Comparison of ENCODE assay signal across 8 cellular contexts in the genomic region with DNA sequence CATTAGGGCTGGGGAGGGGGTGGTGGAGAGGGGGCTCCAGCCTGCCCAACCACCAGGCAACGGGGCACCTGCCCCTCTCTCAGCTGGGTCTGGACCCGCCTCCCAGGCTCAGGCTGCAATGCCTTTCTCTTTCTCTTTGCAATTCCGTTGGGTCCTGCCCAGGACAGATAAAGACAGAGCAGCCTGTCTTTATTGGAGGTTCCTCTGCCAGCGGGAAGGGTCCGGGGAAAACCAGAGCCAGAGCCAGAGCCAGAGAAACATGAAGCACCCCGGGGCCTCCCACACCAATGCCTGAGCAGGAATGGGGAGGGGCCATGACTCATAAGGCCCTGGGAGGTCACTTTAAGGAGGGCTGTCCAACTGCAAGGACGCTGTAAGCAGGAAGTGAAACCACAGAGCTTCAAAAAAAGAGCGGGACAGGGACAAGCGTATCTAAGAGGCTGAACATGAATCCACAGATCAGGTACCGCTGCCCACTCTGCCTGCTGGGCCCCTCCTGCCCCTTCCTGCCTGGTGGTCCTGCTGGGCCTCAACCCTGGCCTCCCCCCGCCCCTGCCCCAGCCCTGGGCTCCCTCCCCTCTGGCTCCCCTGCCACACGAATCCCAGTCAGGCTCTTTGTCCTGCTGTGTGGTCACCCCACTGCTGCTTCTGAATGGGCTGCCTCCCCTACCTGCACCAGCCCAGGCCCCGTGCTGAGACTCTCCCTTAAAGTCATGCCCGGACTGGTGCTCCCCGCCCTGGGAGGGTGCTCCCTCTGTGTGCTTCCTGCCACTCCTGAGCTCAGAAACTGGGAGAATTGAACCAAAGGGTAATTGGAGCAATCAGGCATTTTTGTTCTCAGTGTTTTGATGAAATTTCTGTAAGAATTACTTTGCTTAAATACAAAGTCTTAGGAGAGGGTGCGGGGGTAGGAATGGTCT. TPM values are rescaled to one million over a fixed set of nuclear protein-coding genes. Genes with fewer than 3 reads are reported as not detected.
DNase-seq lines count a peak whose midpoint lies in the region; ATAC-seq and TF ChIP-seq lines count a peak whose summit lies in the region.

A gene (plus strand): TSS at position 340 of the 920 bp plus-strand sequence. CDS start 107 bp downstream, at position 447.

- H3K9me3 ChIP-seq in mononuclear cell (ENCODE audit: low read depth, low read length): no peaks in the 10 kb centered on the region

- H3K27me3 Mint-ChIP-seq in HFFc6 (ENCODE audit: insufficient read depth) (peaks cover 3% of the 10 kb centered on the region; the same call in 1 of the 2 replicates), endothelial cell (ENCODE audit: unreplicated experiment) (no peaks in the 10 kb centered on the region)
- H3K27me3 Mint-ChIP-seq in activated CD8-positive, alpha-beta T cell treated with anti-CD3 and anti-CD28 coated beads, Interleukin-2, amount 10 ng/mL, durations not matched to agents 7 days and 5 days (ENCODE audit: low read depth): peaks cover 6% of the 10 kb centered on the region

- CTCF ChIA-PET in activated CD8-positive, alpha-beta T cell treated with anti-CD3 and anti-CD28 coated beads, Interleukin-2, amount 10 ng/mL, durations not matched to agents 7 days and 5 days (lab: Charles Lee): interaction anchor here (0.7 to 6.1 kb wide), 5 partner anchors 9 to 112 kb away, joined by 3 to 35 read pairs (median 5); a partner anchor contains a TSS

- peak; percentile 75 for ATAC-seq in activated CD8-positive, alpha-beta T cell treated with anti-CD3 and anti-CD28 coated beads, Interleukin-2, amount 10 ng/mL, durations not matched to agents 7 days and 5 days

- POLR2A ChIA-PET in activated CD8-positive, alpha-beta T cell treated with anti-CD3 and anti-CD28 coated beads, Interleukin-2, amount 10 ng/mL, durations not matched to agents 7 days and 5 days (lab: Charles Lee): interaction anchor here (1.4 kb wide), 1 partner anchor 336 kb away, joined by 4 read pairs; no protein-coding TSS in a partner anchor

- H3K27ac Mint-ChIP-seq in HFFc6: peak within 1 kb of the TSS; percentile 89
- peak within 1 kb of the TSS; percentile 95 for H3K27ac Mint-ChIP-seq in activated CD8-positive, alpha-beta T cell treated with anti-CD3 and anti-CD28 coated beads, Interleukin-2, amount 10 ng/mL, durations not matched to agents 7 days and 5 days
- H3K27ac Mint-ChIP-seq in endothelial cell (ENCODE audit: unreplicated experiment): no peak within 1 kb of the TSS

- H3K4me1 Mint-ChIP-seq in HFFc6 (ENCODE audit: low read depth) (peaks cover 36% of the 10 kb centered on the region), endothelial cell (ENCODE audit: unreplicated experiment) (no peaks in the 10 kb centered on the region)
- H3K4me1 Mint-ChIP-seq in activated CD8-positive, alpha-beta T cell treated with anti-CD3 and anti-CD28 coated beads, Interleukin-2, amount 10 ng/mL, durations not matched to agents 7 days and 5 days (ENCODE audit: low read depth): peaks cover 52% of the 10 kb centered on the region

- H3K27me3 ChIP-seq in mononuclear cell (ENCODE audit: insufficient read depth, low read length): no peaks in the 10 kb centered on the region

- DNase-seq in GF-D8 (lab: John Stamatoyannopoulos, UW) (peak; percentile 81), HFFc6 (peak; percentile 92), NCI-H2196 treated with DMSO at 0.1 percent for 48 hours (lab: John Stamatoyannopoulos, UW; ENCODE audit: unreplicated experiment) (peak; percentile 72), endothelial cell (ENCODE audit: low spot score) (peak; percentile 18), NCI-H748 treated with DMSO at 0.1 percent for 48 hours (lab: John Stamatoyannopoulos, UW) (no peak)
- DNase-seq in activated CD8-positive, alpha-beta T cell treated with anti-CD3 and anti-CD28 coated beads, Interleukin-2, amount 10 ng/mL, durations not matched to agents 7 days and 5 days: peak; percentile 86
- DNase-seq in stimulated activated CD8-positive, alpha-beta memory T cell treated with anti-CD3 and anti-CD28 coated beads, Interleukin-2, amount 100 ng/mL, for 1 hour (ENCODE audit: low read depth in 2 of 2): peak; percentile 46

- peaks cover 6% of the 10 kb centered on the region for H3K9me3 Mint-ChIP-seq in HFFc6
- no peaks in the 10 kb centered on the region for H3K9me3 Mint-ChIP-seq in activated CD8-positive, alpha-beta T cell treated with anti-CD3 and anti-CD28 coated beads, Interleukin-2, amount 10 ng/mL, durations not matched to agents 7 days and 5 days (ENCODE audit: insufficient read depth)
- no peaks in the 10 kb centered on the region for H3K9me3 Mint-ChIP-seq in endothelial cell (ENCODE audit: unreplicated experiment)

- TF ChIP-seq CTCF in HFFc6 (IDR thresholded peaks at IDR 0.05) (no peak), endothelial cell (IDR thresholded peaks at IDR 0.05; ENCODE audit: unreplicated experiment) (no peak)

- peaks cover 18% of the 10 kb centered on the region for H3K36me3 Mint-ChIP-seq in HFFc6 (ENCODE audit: low read depth)
- H3K36me3 Mint-ChIP-seq in activated CD8-positive, alpha-beta T cell treated with anti-CD3 and anti-CD28 coated beads, Interleukin-2, amount 10 ng/mL, durations not matched to agents 7 days and 5 days (ENCODE audit: low read depth): peaks cover 16% of the 10 kb centered on the region
- peaks cover 4% of the 10 kb centered on the region for H3K36me3 Mint-ChIP-seq in endothelial cell (ENCODE audit: low read depth, unreplicated experiment)

- peak within 1 kb of the TSS; percentile 90 for H3K4me3 Mint-ChIP-seq in HFFc6
- peak within 1 kb of the TSS; percentile 75 for H3K4me3 Mint-ChIP-seq in activated CD8-positive, alpha-beta T cell treated with anti-CD3 and anti-CD28 coated beads, Interleukin-2, amount 10 ng/mL, durations not matched to agents 7 days and 5 days
- H3K4me3 Mint-ChIP-seq in endothelial cell (ENCODE audit: unreplicated experiment): no peak within 1 kb of the TSS

- peaks cover 41% of the 10 kb centered on the region for H3K4me1 ChIP-seq in mononuclear cell (ENCODE audit: insufficient read depth, low read length)

- peak within 1 kb of the TSS; percentile 33 for H3K4me3 ChIP-seq in mononuclear cell (ENCODE audit: low read length)

RNA-seq across cellular contexts. Expression of the gene that starts here (rescaled TPM):
- total RNA-seq in HFFc6 (2021; fragmentation: NEBNext Ultra II Directional; extraction: Animal tissue kit (Norgen Biotek cat#: 25700)): 10 to 100 TPM; 14.9 to 44.2 (median 39.4) TPM
- 10 to 100 TPM; 12.1 to 13.3 TPM for total RNA-seq in activated CD8-positive, alpha-beta T cell treated with anti-CD3 and anti-CD28 coated beads, Interleukin-2, amount 10 ng/mL, durations not matched to agents 7 days and 5 days
- total RNA-seq in endothelial cell (ENCODE audit: unreplicated experiment) (1.0 TPM), mononuclear cell (0.31 TPM)
